In genomic region chr17:41864837-41865595, GRCh38 we compare ENCODE assay signal across 2 cellular contexts.
TF ChIP-seq lines count a peak whose summit lies in the region.

Gene KLHL11 (minus strand): TSS chr17:41865423. CDS start chr17:41865370, 53 bp downstream.

TF ChIP-seq in GM23338, 12 proteins besides CTCF, POLR2A, EP300 and RAD21:
- TF ChIP-seq ZNF462 (CRISPR knock-in tag; IDR thresholded peaks at IDR 0.05) (no peak), CREB1 (CRISPR knock-in tag; IDR thresholded peaks at IDR 0.05; ENCODE audit: low read depth) (peak; percentile 44; the same call in 1 of the 2 replicates), ZNF331 (CRISPR knock-in tag; IDR thresholded peaks at IDR 0.05; ENCODE audit: low read depth) (no peak), REST (IDR thresholded peaks at IDR 0.05; ENCODE audit: unreplicated experiment) (peak; percentile 20), POLR2AphosphoS5 (IDR thresholded peaks at IDR 0.05; ENCODE audit: low read depth) (peak; percentile 86)

TF ChIP-seq in neural cell, 6 proteins besides CTCF, POLR2A, EP300 and RAD21 (continued from another document):
- peak; percentile 95 for TF ChIP-seq REST (IDR thresholded peaks at IDR 0.05; ENCODE audit: borderline replicate concordance)
